8 cellular contexts compared by ENCODE assay signal in genomic region chr6:21987501-21987957, GRCh38.
DNase-seq lines count a peak whose midpoint lies in the region; ATAC-seq and FAIRE-seq lines count a peak whose summit lies in the region.

No MANE protein-coding gene starts in this region.

- peak; percentile 82 for FAIRE-seq in HTR-8/SVneo (lab: Jason Lieb, UNC)

- ATAC-seq in GM21381 (IDR thresholded peaks at IDR 0.05; ENCODE audit: unreplicated experiment) = peak; percentile 90
- ATAC-seq in left cardiac atrium = peak; percentile 98
- ATAC-seq in stimulated activated effector memory CD8-positive, alpha-beta T cell treated with anti-CD3 and anti-CD28 coated beads, Interleukin-12 subunit alpha, Interleukin-12 subunit beta, amount 100 ng/mL, for 72 hours = no peak

- peak overlapping the region; percentile 55 for H3K4me3 Mint-ChIP-seq in activated naive CD8-positive, alpha-beta T cell
- no peak overlapping the region for H3K4me3 Mint-ChIP-seq in stimulated activated effector memory CD8-positive, alpha-beta T cell treated with anti-CD3 and anti-CD28 coated beads, Interleukin-12 subunit alpha, Interleukin-12 subunit beta, amount 100 ng/mL, for 72 hours

- no peak overlapping the region for H3K27ac Mint-ChIP-seq in activated naive CD8-positive, alpha-beta T cell
- no peak overlapping the region for H3K27ac Mint-ChIP-seq in stimulated activated effector memory CD8-positive, alpha-beta T cell treated with anti-CD3 and anti-CD28 coated beads, Interleukin-12 subunit alpha, Interleukin-12 subunit beta, amount 100 ng/mL, for 72 hours

- H3K36me3 Mint-ChIP-seq in activated naive CD8-positive, alpha-beta T cell = no peaks in the 10 kb centered on the region
- H3K36me3 Mint-ChIP-seq in stimulated activated effector memory CD8-positive, alpha-beta T cell treated with anti-CD3 and anti-CD28 coated beads, Interleukin-12 subunit alpha, Interleukin-12 subunit beta, amount 100 ng/mL, for 72 hours = no peaks in the 10 kb centered on the region

- H3K27me3 Mint-ChIP-seq in activated naive CD8-positive, alpha-beta T cell = no peaks in the 10 kb centered on the region

- intact Hi-C loops in left cardiac atrium (cut with DNase I) = no loop called here

- H3K4me1 Mint-ChIP-seq in activated naive CD8-positive, alpha-beta T cell (ENCODE audit: low read depth) = peaks cover 14% of the 10 kb centered on the region
- H3K4me1 Mint-ChIP-seq in stimulated activated effector memory CD8-positive, alpha-beta T cell treated with anti-CD3 and anti-CD28 coated beads, Interleukin-12 subunit alpha, Interleukin-12 subunit beta, amount 100 ng/mL, for 72 hours = no peaks in the 10 kb centered on the region

- no peaks in the 10 kb centered on the region for H3K9me3 Mint-ChIP-seq in activated naive CD8-positive, alpha-beta T cell (ENCODE audit: low read depth)
- H3K9me3 Mint-ChIP-seq in stimulated activated effector memory CD8-positive, alpha-beta T cell treated with anti-CD3 and anti-CD28 coated beads, Interleukin-12 subunit alpha, Interleukin-12 subunit beta, amount 100 ng/mL, for 72 hours = peaks cover 10% of the 10 kb centered on the region

- peak; percentile 75 for DNase-seq in DMS53 (lab: John Stamatoyannopoulos, UW)
- DNase-seq in HTR-8/SVneo (ENCODE audit: insufficient read length, low spot score) = peak; percentile 88
- DNase-seq in left cardiac atrium = peak; percentile 81
- DNase-seq in retina = peak; percentile 70
- no peak for DNase-seq in activated effector memory CD4-positive, alpha-beta T cell treated with anti-CD3 and anti-CD28 coated beads, Interleukin-2, amount 50 U/mL, for 16 hours
- DNase-seq in stimulated activated effector memory CD8-positive, alpha-beta T cell treated with anti-CD3 and anti-CD28 coated beads, Interleukin-12 subunit alpha, Interleukin-12 subunit beta, amount 100 ng/mL, for 72 hours (ENCODE audit: low spot score in 2 of 2) = no peak

Comparison
In these comparisons a context has a peak if more than half of its experiments do, and no peak if none do; other contexts are left out.
1. DNase-seq: peak in DMS53 (single experiment), HTR-8/SVneo (single experiment), left cardiac atrium (single experiment) and retina (single experiment); none in activated effector memory CD4-positive, alpha-beta T cell treated with anti-CD3 and anti-CD28 coated beads, Interleukin-2, amount 50 U/mL, for 16 hours (single experiment) and stimulated activated effector memory CD8-positive, alpha-beta T cell treated with anti-CD3 and anti-CD28 coated beads, Interleukin-12 subunit alpha, Interleukin-12 subunit beta, amount 100 ng/mL, for 72 hours (0 of 2).